ENCODE assay signal across 8 cellular contexts in genomic region chr2:219279151-219279915, GRCh38. TPM values are rescaled to one million over a fixed set of nuclear protein-coding genes. Genes with fewer than 3 reads are reported as not detected.
DNase-seq lines count a peak whose midpoint lies in the region; TF ChIP-seq lines count a peak whose summit lies in the region.

Gene DNAJB2, plus strand, starts transcription at chr2:219279366. Its CDS starts 468 bp downstream, at chr2:219279834.

- no peak within 1 kb of the TSS for H3K27ac ChIP-seq in H9 (ENCODE audit: insufficient read length, low read depth, low read length)

- peaks cover 3% of the 10 kb centered on the region; the same call in 1 of the 2 replicates for H3K4me1 ChIP-seq in H9 (ENCODE audit: insufficient read depth, low read length)

- H3K23ac ChIP-seq in H9 (ENCODE audit: insufficient read length, low read depth, low read length) = no peak within 1 kb of the TSS

- DNase-seq in ELR (ENCODE audit: low read depth) = peak; percentile 99
- DNase-seq in H9 = peak; percentile 97
- DNase-seq in MG63 = peak; percentile 99
- peak; percentile 91 for DNase-seq in SHP77 treated with DMSO at 0.1 percent for 48 hours (lab: John Stamatoyannopoulos, UW)
- DNase-seq in activated effector memory CD4-positive, alpha-beta T cell treated with anti-CD3 and anti-CD28 coated beads, Interleukin-2, amount 50 U/mL, for 16 hours = peak; percentile 100
- DNase-seq in fibroblast of the aortic adventitia (ENCODE audit: low read depth) = peak; percentile 99

- H3K27ac Mint-ChIP-seq in H9 (peak within 1 kb of the TSS; percentile 85 to 93 (median 89); a peak in 6 of 7 replicates), nephron (peak within 1 kb of the TSS; percentile 86 to 97 (median 92))
- peak within 1 kb of the TSS; percentile 93 for H3K27ac Mint-ChIP-seq in stimulated activated naive CD8-positive, alpha-beta T cell treated with anti-CD3 and anti-CD28 coated beads, Interleukin-15, Interleukin-2, amounts not matched to agents 100 ng/mL and 50 ng/mL, for 24 hours

- no CpG with 5 or more reads among the region's 65 CpGs for WGBS in H9 (ENCODE audit: extremely low coverage, insufficient read length, low lambda C conversion rate)

- H2BK120ac ChIP-seq in H9 (ENCODE audit: low read depth, low read length, poor library complexity, severe bottlenecking) = no peak within 1 kb of the TSS

- H3K27me3 Mint-ChIP-seq in H9 (ENCODE audit: low read depth) = peaks cover 2% of the 10 kb centered on the region
- peaks cover 14% of the 10 kb centered on the region for H3K27me3 Mint-ChIP-seq in nephron (ENCODE audit: low read depth)
- no peaks in the 10 kb centered on the region for H3K27me3 Mint-ChIP-seq in stimulated activated naive CD8-positive, alpha-beta T cell treated with anti-CD3 and anti-CD28 coated beads, Interleukin-15, Interleukin-2, amounts not matched to agents 100 ng/mL and 50 ng/mL, for 24 hours

- no peak within 1 kb of the TSS for H2BK5ac ChIP-seq in H9 (ENCODE audit: insufficient read length, low read length)

- H3K27me3 ChIP-seq in H9 (ENCODE audit: insufficient read depth, low read length) (no peaks in the 10 kb centered on the region), MG63 (no peaks in the 10 kb centered on the region)

- no peaks in the 10 kb centered on the region for H4K20me1 ChIP-seq in H9 (ENCODE audit: control insufficient read depth, insufficient read depth, insufficient read length)

- H3K79me2 ChIP-seq in H9 (ENCODE audit: insufficient read depth, low read length) = no peaks in the 10 kb centered on the region

- no peak within 1 kb of the TSS for H2BK20ac ChIP-seq in H9 (ENCODE audit: low read depth, low read length, poor library complexity, severe bottlenecking)

- H3K9me3 Mint-ChIP-seq in H9 (no peaks in the 10 kb centered on the region), nephron (no peaks in the 10 kb centered on the region)
- H3K9me3 Mint-ChIP-seq in stimulated activated naive CD8-positive, alpha-beta T cell treated with anti-CD3 and anti-CD28 coated beads, Interleukin-15, Interleukin-2, amounts not matched to agents 100 ng/mL and 50 ng/mL, for 24 hours = no peaks in the 10 kb centered on the region

- peaks cover 34 to 37% of the 10 kb centered on the region in 2 experiments for H3K4me1 Mint-ChIP-seq in H9
- peaks cover 56% of the 10 kb centered on the region for H3K4me1 Mint-ChIP-seq in nephron
- H3K4me1 Mint-ChIP-seq in stimulated activated naive CD8-positive, alpha-beta T cell treated with anti-CD3 and anti-CD28 coated beads, Interleukin-15, Interleukin-2, amounts not matched to agents 100 ng/mL and 50 ng/mL, for 24 hours (ENCODE audit: low read depth) = peaks cover 50% of the 10 kb centered on the region

- H4K91ac ChIP-seq in H9 (ENCODE audit: insufficient read length, low read depth, low read length) = no peak within 1 kb of the TSS

- no peak within 1 kb of the TSS; the same call in 1 of the 2 replicates for H2BK15ac ChIP-seq in H9 (ENCODE audit: low read depth, low read length)

- no peak within 1 kb of the TSS for H3T11ph ChIP-seq in H9 (ENCODE audit: low read length)

- peak within 1 kb of the TSS; percentile 81 for H3K14ac ChIP-seq in H9 (ENCODE audit: insufficient read depth, low read length)

- no peaks in the 10 kb centered on the region for H3K9me3 ChIP-seq in H9 (ENCODE audit: control insufficient read depth, low read depth, low read length)
- H3K9me3 ChIP-seq in MG63 = no peaks in the 10 kb centered on the region

- no peaks in the 10 kb centered on the region for H3K79me1 ChIP-seq in H9 (ENCODE audit: insufficient read depth, low read depth, low read length, poor library complexity, severe bottlenecking)

- no peak within 1 kb of the TSS for H2AFZ ChIP-seq in H9 (ENCODE audit: low read length)

- H2AK5ac ChIP-seq in H9 (ENCODE audit: insufficient read length, low read length) = peak within 1 kb of the TSS; percentile 3

- H3K4ac ChIP-seq in H9 (ENCODE audit: low read depth, low read length) = no peak within 1 kb of the TSS

- H3K4me3 Mint-ChIP-seq in H9 = peak within 1 kb of the TSS; percentile 77 to 89
- H3K4me3 Mint-ChIP-seq in nephron = peak within 1 kb of the TSS; percentile 92 to 95 (median 93)
- H3K4me3 Mint-ChIP-seq in stimulated activated naive CD8-positive, alpha-beta T cell treated with anti-CD3 and anti-CD28 coated beads, Interleukin-15, Interleukin-2, amounts not matched to agents 100 ng/mL and 50 ng/mL, for 24 hours = peak within 1 kb of the TSS; percentile 92

- peak within 1 kb of the TSS; percentile 83 for H3K18ac ChIP-seq in H9 (ENCODE audit: insufficient read length, low read depth, low read length)

- no peak within 1 kb of the TSS for H2BK12ac ChIP-seq in H9 (ENCODE audit: insufficient read length, low read depth, low read length)

- H4K8ac ChIP-seq in H9 (replicated peaks; ENCODE audit: insufficient read length, low read depth, low read length) = no peak within 1 kb of the TSS

- H3K56ac ChIP-seq in H9 (ENCODE audit: insufficient read length, low read depth, low read length) = no peak within 1 kb of the TSS

- H3K4me3 ChIP-seq in MG63 (peak within 1 kb of the TSS; percentile 58), fibroblast of the aortic adventitia (ENCODE audit: low read depth, low read length) (peak within 1 kb of the TSS; percentile 86)

- TF ChIP-seq CTCF in H9 (conservative IDR thresholded peaks at IDR 0.05) (no peak; the same call in 2 of the 3 replicates), fibroblast of the aortic adventitia (IDR thresholded peaks at IDR 0.05; ENCODE audit: insufficient read depth, low read length) (peak; percentile 6), nephron (IDR thresholded peaks at IDR 0.05; ENCODE audit: unreplicated experiment in 3 of 3) (peak in 2 of 3 experiments; percentile 14 to 16)

- peaks cover 23% of the 10 kb centered on the region for H3K36me3 ChIP-seq in MG63

- H3K9ac ChIP-seq in H9 (ENCODE audit: extremely low read depth, insufficient read length, low read length) = peak within 1 kb of the TSS; percentile 54

- no peak within 1 kb of the TSS for H4K5ac ChIP-seq in H9 (ENCODE audit: insufficient read length, low read depth, low read length)

- H3K36me3 Mint-ChIP-seq in H9 (ENCODE audit: insufficient read depth in 1 of 3, low read depth in 3 of 3) (peaks cover 4 to 30% (median 14%) of the 10 kb centered on the region in 3 experiments; a peak in 6 of 7 replicates), nephron (ENCODE audit: low read depth) (peaks cover 22% of the 10 kb centered on the region)
- H3K36me3 Mint-ChIP-seq in stimulated activated naive CD8-positive, alpha-beta T cell treated with anti-CD3 and anti-CD28 coated beads, Interleukin-15, Interleukin-2, amounts not matched to agents 100 ng/mL and 50 ng/mL, for 24 hours (ENCODE audit: low read depth) = peaks cover 24% of the 10 kb centered on the region

- peak within 1 kb of the TSS; percentile 96 for H3K4me2 ChIP-seq in H9 (ENCODE audit: insufficient read depth, insufficient read length, low read length)

- H3K23me2 ChIP-seq in H9 (ENCODE audit: insufficient read length, low read depth, low read length, poor library complexity, severe bottlenecking) = peaks cover 12% of the 10 kb centered on the region

RNA-seq across cellular contexts. Expression of gene DNAJB2, which starts in this region (rescaled TPM):
- total RNA-seq in H9 (2021) (32.0 and 34.1 TPM in 2 replicates), fibroblast of the aortic adventitia (ENCODE audit: low replicate concordance) (28.0 and 41.7 TPM in 2 replicates)
- total RNA-seq in MG63 (2014; rRNA removed; shearing (Covaris generic); ENCODE audit: low replicate concordance) = 55.0 and 56.4 TPM in 2 replicates
